10 cellular contexts compared by ENCODE assay signal in the genomic region with DNA sequence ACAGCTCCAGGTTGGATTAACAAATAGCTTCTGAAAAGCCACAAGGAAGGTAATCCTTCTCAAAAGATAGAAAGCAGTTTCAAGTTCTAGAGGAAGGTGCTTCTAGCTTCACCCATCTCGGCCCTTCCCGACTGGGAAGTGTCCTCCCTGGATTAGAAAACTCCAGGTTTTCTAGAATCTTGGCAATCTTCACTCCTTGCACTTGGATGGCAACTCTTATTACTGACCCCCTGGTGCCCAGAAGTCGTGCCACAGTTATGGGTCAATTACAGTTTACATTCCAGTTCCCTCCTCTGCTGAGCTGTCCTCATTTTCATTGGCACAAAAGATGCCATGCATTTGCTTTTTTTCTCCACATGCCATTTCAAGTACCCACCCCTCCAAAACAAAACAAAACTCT.
DNase-seq lines count a peak whose midpoint lies in the region; ATAC-seq and TF ChIP-seq lines count a peak whose summit lies in the region.
"Had no signal": no experiment of that assay in that cellular context is flagged by ENCODE, and none has a peak within 500 bp of the region (broad histone marks: within the 10 kb centered on the region; RNA-seq: fewer than 3 reads in every experiment).

No MANE protein-coding gene starts in this region.

- no peak overlapping the region for H2AFZ ChIP-seq in OCI-LY1 (ENCODE audit: low read length)

- no peaks in the 10 kb centered on the region for H3K79me2 ChIP-seq in OCI-LY1 (ENCODE audit: insufficient read depth, low read length)

- no peak for TF ChIP-seq EP300 in gastroesophageal sphincter (IDR thresholded peaks at IDR 0.05)

- H3K4me1 ChIP-seq in OCI-LY1 (ENCODE audit: insufficient read depth, low read length, severe bottlenecking) (peaks cover 56% of the 10 kb centered on the region), gastroesophageal sphincter (peaks cover 16 to 77% (median 24%) of the 10 kb centered on the region in 3 donors)

- peaks cover 9% of the 10 kb centered on the region; the same call in 1 of the 2 replicates for H3K36me3 ChIP-seq in OCI-LY1 (ENCODE audit: insufficient read depth, low read length)
- H3K36me3 ChIP-seq in gastroesophageal sphincter: peaks cover 0 to 31% of the 10 kb centered on the region in 2 donors

- peak overlapping the region; percentile 67; the same call in 1 of the 2 replicates for H3K4me2 ChIP-seq in OCI-LY1 (ENCODE audit: low read length)

- WGBS in gastroesophageal sphincter (ENCODE audit: low coverage in 1 of 2), 2 donors: 21 to 29% methylated on average over 3 of the region's 3 CpGs

- H3K4me3 ChIP-seq in OCI-LY1 (ENCODE audit: low read depth, low read length, poor library complexity, severe bottlenecking): no peak overlapping the region
- H3K4me3 ChIP-seq in gastroesophageal sphincter: peak overlapping the region; percentile 4 to 24
- H3K4me3 ChIP-seq in skin epidermis: no peak overlapping the region

- no peaks in the 10 kb centered on the region for H3K27me3 ChIP-seq in OCI-LY1 (ENCODE audit: insufficient read depth, low read length)
- no peaks in the 10 kb centered on the region for H3K27me3 ChIP-seq in gastroesophageal sphincter

- H3K9me2 ChIP-seq in OCI-LY1 (ENCODE audit: low read depth, low read length): no peaks in the 10 kb centered on the region

- TF ChIP-seq POLR2A in gastroesophageal sphincter (IDR thresholded peaks at IDR 0.05): no peak

- no peak for TF ChIP-seq CTCF in OCI-LY1 (IDR thresholded peaks at IDR 0.05; ENCODE audit: low read length)
- TF ChIP-seq CTCF in gastroesophageal sphincter (IDR thresholded peaks at IDR 0.05): no peak

- H3K9ac ChIP-seq in OCI-LY1 (ENCODE audit: low read length): peak overlapping the region; percentile 40; the same call in 1 of the 2 replicates

- ATAC-seq in gastroesophageal sphincter (no peak), HG03432 (IDR thresholded peaks at IDR 0.05; ENCODE audit: unreplicated experiment) (no peak)
- ATAC-seq: HepG2 had no signal

- H3F3A ChIP-seq in OCI-LY1 (ENCODE audit: insufficient read depth, low read length): peaks cover 10% of the 10 kb centered on the region

- no peaks in the 10 kb centered on the region for H4K20me1 ChIP-seq in OCI-LY1 (ENCODE audit: insufficient read depth, low read length)

- H3K27ac ChIP-seq in OCI-LY1 (ENCODE audit: low read depth, low read length, poor library complexity, severe bottlenecking) (peak overlapping the region; percentile 94), gastroesophageal sphincter (peak overlapping the region; percentile 65 to 81 (median 80)), skin epidermis (peak overlapping the region in 15 of 21 experiments; percentile 24 to 77 (median 59))

- no peaks in the 10 kb centered on the region for H3K9me3 ChIP-seq in OCI-LY1 (ENCODE audit: low read length)
- H3K9me3 ChIP-seq in gastroesophageal sphincter: no peaks in the 10 kb centered on the region

- DNase-seq in EL (peak; percentile 17), SHP77 (lab: John Stamatoyannopoulos, UW) (no peak), AG08396 (ENCODE audit: low spot score) (no peak)
- no peak for DNase-seq in stimulated activated CD4-positive, alpha-beta T cell treated with anti-CD3 and anti-CD28 coated beads, Interleukin-2, amount 100 ng/mL, for 48 hours
- DNase-seq: T-helper 9 cell had no signal

Comparison
In these comparisons a context has a peak if more than half of its experiments do, and no peak if none do; other contexts are left out.
1. H3K4me3 ChIP-seq: peak in gastroesophageal sphincter (2 of 2); none in OCI-LY1 (single experiment) and skin epidermis (0 of 7).
2. Peak in every context shown above with its lines, with median percentiles within 50 percentile points of each other: H3K27ac ChIP-seq.